Comparison of ENCODE assay signal across 8 cellular contexts in the genomic region with DNA sequence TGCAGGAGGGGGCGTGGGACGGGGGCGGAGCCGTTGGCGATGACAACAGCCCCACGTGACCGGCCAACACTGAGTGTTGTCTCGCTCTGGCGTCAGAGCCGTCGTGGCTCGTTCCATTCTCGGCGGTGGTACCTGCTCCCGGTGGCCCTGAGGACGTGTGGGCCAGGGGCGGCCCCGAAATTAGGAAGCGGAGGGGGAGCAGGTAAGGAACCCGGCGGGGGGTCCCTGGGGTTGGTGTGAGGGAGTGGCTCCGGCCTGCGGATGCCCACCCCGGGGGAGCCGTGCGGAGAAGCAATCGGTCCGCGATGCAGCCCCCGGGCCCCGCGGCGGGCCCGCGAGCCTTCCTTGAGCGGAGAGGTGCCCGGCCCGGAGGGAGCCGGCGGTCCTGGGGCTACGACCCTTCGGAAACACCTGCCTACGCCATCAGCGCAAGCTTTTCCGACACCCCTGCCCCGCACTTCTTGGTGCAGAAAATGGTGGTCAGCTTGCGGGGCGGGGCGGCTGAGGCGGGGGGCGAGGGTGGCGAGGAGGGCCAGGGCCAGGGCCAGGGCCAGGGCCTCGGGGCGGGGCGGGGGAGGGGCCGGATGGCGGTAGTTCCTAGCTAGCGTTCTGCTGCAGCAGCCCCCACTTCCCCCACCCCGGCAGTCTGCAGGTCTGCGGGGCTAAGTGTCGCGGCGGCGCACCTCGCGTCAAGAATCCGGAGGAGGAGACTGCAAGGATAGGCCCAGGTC. TPM values are rescaled to one million over a fixed set of nuclear protein-coding genes. Genes with fewer than 3 reads are reported as not detected.
DNase-seq lines count a peak whose midpoint lies in the region; ATAC-seq and TF ChIP-seq lines count a peak whose summit lies in the region.

BEX4 (plus strand) TSS at position 72 of the 731 bp plus-strand sequence. CDS start 1,046 bp downstream, outside the sequence.

- no peak for TF ChIP-seq EP300 in suprapubic skin (IDR thresholded peaks at IDR 0.05)

- no peaks in the 10 kb centered on the region for H3K27me3 ChIP-seq in suprapubic skin

- H3K27ac ChIP-seq in SK-N-MC (no peak within 1 kb of the TSS), suprapubic skin (peak within 1 kb of the TSS; percentile 82)

- no peak for TF ChIP-seq CTCF in osteocyte (IDR thresholded peaks at IDR 0.05)
- TF ChIP-seq CTCF in suprapubic skin (IDR thresholded peaks at IDR 0.05) = no peak

- no peaks in the 10 kb centered on the region for H3K36me3 Mint-ChIP-seq in activated naive CD4-positive, alpha-beta T cell treated with anti-CD3 and anti-CD28 coated beads, Interleukin-2, amount 50 U/mL, for 72 hours
- peaks cover 9% of the 10 kb centered on the region for H3K36me3 Mint-ChIP-seq in osteocyte (ENCODE audit: unreplicated experiment)

- no peak for TF ChIP-seq POLR2A in suprapubic skin (IDR thresholded peaks at IDR 0.05)

- no peaks in the 10 kb centered on the region for H3K4me1 ChIP-seq in suprapubic skin

- H3K27ac Mint-ChIP-seq in activated naive CD4-positive, alpha-beta T cell treated with anti-CD3 and anti-CD28 coated beads, Interleukin-2, amount 50 U/mL, for 72 hours = peak within 1 kb of the TSS; percentile 65 to 87
- peak within 1 kb of the TSS; percentile 78 for H3K27ac Mint-ChIP-seq in osteocyte (ENCODE audit: unreplicated experiment)

- H3K9me3 ChIP-seq in SK-N-MC (ENCODE audit: low read depth, low read length) = no peaks in the 10 kb centered on the region
- no peaks in the 10 kb centered on the region for H3K9me3 ChIP-seq in suprapubic skin

- H3K9me3 Mint-ChIP-seq in activated naive CD4-positive, alpha-beta T cell treated with anti-CD3 and anti-CD28 coated beads, Interleukin-2, amount 50 U/mL, for 72 hours = no peaks in the 10 kb centered on the region
- peaks cover 6% of the 10 kb centered on the region for H3K9me3 Mint-ChIP-seq in osteocyte (ENCODE audit: unreplicated experiment)

- no peaks in the 10 kb centered on the region for H3K27me3 Mint-ChIP-seq in osteocyte (ENCODE audit: unreplicated experiment)

- H3K36me3 ChIP-seq in SK-N-MC (ENCODE audit: insufficient read depth, low read length) = no peaks in the 10 kb centered on the region; the same call in none of the 2 replicates
- no peaks in the 10 kb centered on the region for H3K36me3 ChIP-seq in suprapubic skin

- WGBS in suprapubic skin = 29% methylated on average over 48 of the region's 67 CpGs

- H3K4me3 ChIP-seq in SK-N-MC (peak within 1 kb of the TSS; percentile 80), suprapubic skin (peak within 1 kb of the TSS; percentile 73)

- ATAC-seq in GM19463 (IDR thresholded peaks at IDR 0.05; ENCODE audit: unreplicated experiment) = peak; percentile 96
- peak; percentile 76 for ATAC-seq in HG03575 (IDR thresholded peaks at IDR 0.05; ENCODE audit: extremely low read depth, insufficient number of reproducible peaks, low FRiP score, unreplicated experiment)
- peak; percentile 96 to 98 for ATAC-seq in activated naive CD4-positive, alpha-beta T cell treated with anti-CD3 and anti-CD28 coated beads, Interleukin-2, amount 50 U/mL, for 72 hours

- H3K4me1 Mint-ChIP-seq in osteocyte (ENCODE audit: unreplicated experiment) = peaks cover 7% of the 10 kb centered on the region

- peak within 1 kb of the TSS; percentile 79 for H3K9ac ChIP-seq in SK-N-MC (ENCODE audit: insufficient read length)

- peak; percentile 2 for DNase-seq in COLO668 (lab: John Stamatoyannopoulos, UW; ENCODE audit: unreplicated experiment)
- no peak for DNase-seq in SK-N-MC (ENCODE audit: low read depth, low spot score)
- peak; percentile 77 to 84 for DNase-seq in activated naive CD4-positive, alpha-beta T cell treated with anti-CD3 and anti-CD28 coated beads, Interleukin-2, amount 50 U/mL, for 72 hours (ENCODE audit: low spot score in 2 of 2)
- DNase-seq in glomerular visceral epithelial cell (ENCODE audit: extremely low spot score) = peak; percentile 80
- DNase-seq in osteocyte (ENCODE audit: extremely low spot score, unreplicated experiment) = peak; percentile 91
- peak; percentile 86 to 90 for DNase-seq in suprapubic skin (ENCODE audit: low spot score in 2 of 2)

- H3K4me3 Mint-ChIP-seq in osteocyte (ENCODE audit: unreplicated experiment) = peak within 1 kb of the TSS; percentile 82

RNA-seq across cellular contexts. Expression of gene BEX4, which starts in this region (rescaled TPM):
- 10 to 100 TPM; 11.5 to 11.8 TPM for total RNA-seq in activated naive CD4-positive, alpha-beta T cell treated with anti-CD3 and anti-CD28 coated beads, Interleukin-2, amount 50 U/mL, for 72 hours
- total RNA-seq in osteocyte (50.9 and 51.9 TPM in 2 replicates), suprapubic skin (10 to 100 TPM; 10.7 to 25.3 (median 18.8) TPM)
